Comparison of ENCODE assay signal across 8 cellular contexts in the genomic region with DNA sequence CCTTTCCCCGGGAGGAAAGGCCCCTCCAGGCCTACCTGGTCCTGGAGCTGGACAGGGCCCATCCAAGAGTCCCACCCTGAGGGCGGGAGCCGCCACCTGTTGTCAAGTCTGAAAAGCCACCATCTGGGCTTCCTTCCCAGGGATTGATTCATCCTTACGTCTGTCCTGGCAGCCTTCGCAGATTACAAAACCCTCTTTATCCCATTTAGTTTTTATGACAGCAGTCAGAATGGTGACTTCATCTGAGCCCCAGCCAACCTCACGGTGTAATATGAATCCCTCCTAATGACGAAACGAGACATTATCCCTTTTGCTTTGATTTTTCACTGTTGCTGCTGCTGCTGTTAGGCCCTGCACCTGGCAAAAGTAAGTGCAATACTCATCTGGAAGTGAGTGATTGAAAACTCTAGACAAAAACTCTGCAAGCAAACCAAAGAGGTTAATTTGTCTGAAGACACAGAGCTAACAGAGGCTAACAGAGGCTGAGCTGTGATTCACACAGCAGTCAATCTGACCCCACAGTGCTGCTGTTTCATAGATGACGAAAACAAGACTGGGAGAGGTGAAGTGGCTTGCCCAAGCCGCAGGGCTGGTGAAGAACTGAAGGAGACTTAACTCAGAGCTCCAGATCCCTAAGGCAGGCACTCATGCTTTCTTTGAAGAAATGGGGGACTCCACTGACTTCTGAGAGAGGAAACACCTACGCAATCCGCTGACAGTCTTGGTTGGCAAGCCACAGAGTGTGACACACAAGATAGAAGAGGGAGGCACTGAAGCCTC. TPM values are rescaled to one million over a fixed set of nuclear protein-coding genes. Genes with fewer than 3 reads are reported as not detected.
DNase-seq lines count a peak whose midpoint lies in the region; ATAC-seq and TF ChIP-seq lines count a peak whose summit lies in the region.

No MANE protein-coding gene starts in this region.

- peaks cover 4% of the 10 kb centered on the region for H3K27me3 Mint-ChIP-seq in type B pancreatic cell

- in situ Hi-C loops in GM13976 (cut with MboI; ENCODE audit: low sequenced_read_pairs, unreplicated experiment) = no loop called here

- H3K4me1 Mint-ChIP-seq in type B pancreatic cell (ENCODE audit: unreplicated experiment) = peaks cover 22% of the 10 kb centered on the region

- H3K9me3 ChIP-seq in left lung = no peaks in the 10 kb centered on the region

- no peak overlapping the region for H3K27ac ChIP-seq in left lung

- peak overlapping the region; percentile 98 for H3K27ac Mint-ChIP-seq in type B pancreatic cell

- TF ChIP-seq CTCF in left lung (IDR thresholded peaks at IDR 0.05) (no peak), type B pancreatic cell (conservative IDR thresholded peaks at IDR 0.05) (no peak), GM13976 (IDR thresholded peaks at IDR 0.05; ENCODE audit: borderline replicate concordance, control extremely low read depth, extremely low read depth, insufficient read depth, missing control alignments) (no peak)

- no peaks in the 10 kb centered on the region for H3K36me3 Mint-ChIP-seq in type B pancreatic cell

- no peak overlapping the region for H3K4me3 ChIP-seq in left lung

- no peaks in the 10 kb centered on the region for H3K36me3 ChIP-seq in left lung

- no peaks in the 10 kb centered on the region for H3K4me1 ChIP-seq in left lung

- H3K9me3 Mint-ChIP-seq in type B pancreatic cell = no peaks in the 10 kb centered on the region

- intact Hi-C loops in left lung (cut with DNase I) = no loop called here

- ATAC-seq in left lung = peak; percentile 66
- no peak for ATAC-seq in HG02938 (IDR thresholded peaks at IDR 0.05; ENCODE audit: unreplicated experiment)
- ATAC-seq in HG02973 (IDR thresholded peaks at IDR 0.05; ENCODE audit: unreplicated experiment) = no peak

- peak overlapping the region; percentile 38 for H3K4me3 Mint-ChIP-seq in type B pancreatic cell

- H3K27me3 ChIP-seq in left lung = no peaks in the 10 kb centered on the region

- DNase-seq in ELR (ENCODE audit: low read depth) (peak; percentile 92), NCI-H2081 (lab: John Stamatoyannopoulos, UW) (peak; percentile 84 to 93), amniotic stem cell (lab: John Stamatoyannopoulos, UW) (peak; percentile 70), left lung (no peak), type B pancreatic cell (ENCODE audit: extremely low spot score, unreplicated experiment) (no peak), GM13976 (ENCODE audit: low spot score) (no peak)

RNA-seq across cellular contexts. Expression of gene S100A7, which starts 30.0 kb away (rescaled TPM):
- total RNA-seq in left lung (not detected), type B pancreatic cell (ENCODE audit: low replicate concordance) (6.2 and 10.2 TPM in 2 replicates)

RNA-seq across cellular contexts. Expression of gene S100A6, which starts 45.3 kb away (rescaled TPM):
- total RNA-seq in left lung = 1,000 to 10,000 TPM; 1,672 to 1,797 TPM
- total RNA-seq in type B pancreatic cell (ENCODE audit: low replicate concordance) = 21.9 and 1,154 TPM in 2 replicates

RNA-seq across cellular contexts. Expression of gene S100A5, which starts 50.3 kb away (rescaled TPM):
- total RNA-seq in left lung (under 1 TPM in 1 of 2 donors, not detected in 1; 0.42 TPM), type B pancreatic cell (ENCODE audit: low replicate concordance) (0.62 TPM in 1 of 2 replicates, not detected in the other)

RNA-seq across cellular contexts. Expression of gene S100A4, which starts 55.1 kb away (rescaled TPM):
- total RNA-seq in left lung (1,000 to 10,000 TPM in 1 of 2 donors, 100 to 1,000 TPM in 1; 257 to 1,192 TPM), type B pancreatic cell (ENCODE audit: low replicate concordance) (61.0 and 200 TPM in 2 replicates)

RNA-seq across cellular contexts. Expression of gene S100A3, which starts 58.6 kb away (rescaled TPM):
- total RNA-seq in left lung (1 to 10 TPM; 1.7 to 7.7 TPM), type B pancreatic cell (ENCODE audit: low replicate concordance) (1.4 and 2.8 TPM in 2 replicates)

Comparison
In these comparisons a context has a peak if more than half of its experiments do, and no peak if none do; other contexts are left out.
1. DNase-seq: peak in ELR (single experiment), NCI-H2081 (2 of 2) and amniotic stem cell (single experiment); none in left lung (0 of 2), type B pancreatic cell (single experiment) and GM13976 (single experiment).